In the genomic region with DNA sequence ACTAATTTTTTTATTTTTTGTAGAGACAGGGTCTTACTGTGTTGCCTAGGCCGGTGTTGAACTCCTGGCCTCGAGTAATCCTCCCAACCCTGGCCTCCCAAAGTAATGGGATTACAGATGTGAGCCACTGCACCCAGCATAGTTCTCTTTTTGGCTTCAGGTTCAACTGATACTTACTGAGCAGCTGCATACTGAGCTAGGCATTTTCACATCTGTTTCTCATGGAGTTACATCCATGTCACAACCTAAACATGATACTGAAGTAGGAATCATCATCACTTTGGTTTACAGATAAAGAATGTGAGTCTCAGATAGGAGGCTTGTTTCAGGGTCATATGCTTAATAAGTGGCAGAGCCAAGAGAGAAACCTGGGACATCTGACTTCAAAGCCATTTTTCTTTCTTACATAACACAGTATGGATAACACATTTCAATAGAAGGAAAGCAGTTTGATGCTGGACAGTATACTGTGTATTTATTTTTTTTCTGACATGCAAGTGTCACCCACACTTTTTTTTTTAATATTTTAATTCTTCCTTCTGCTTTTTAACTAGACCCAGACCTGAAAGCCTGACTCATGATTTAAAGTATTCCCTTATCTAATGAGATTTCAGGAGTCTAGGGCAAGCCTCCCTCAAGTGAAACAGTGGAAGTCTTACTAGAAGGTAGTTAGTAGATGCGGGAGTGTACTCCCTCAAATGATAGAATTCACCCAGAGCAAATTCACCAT, we compare ENCODE assay signal across 10 cellular contexts.
A peak's percentile ranks its signal among the peaks of the same experiment; 100 is the strongest.
DNase-seq lines count a peak whose midpoint lies in the region; ATAC-seq and TF ChIP-seq lines count a peak whose summit lies in the region.
"Had no signal": no experiment of that assay in that cellular context is flagged by ENCODE, and none has a peak within 500 bp of the region (broad histone marks: within the 10 kb centered on the region; RNA-seq: fewer than 3 reads in every experiment).

No MANE protein-coding gene starts in this region.

- H3K36me3 Mint-ChIP-seq in activated T-cell treated with anti-CD3 and anti-CD28 coated beads, Interleukin-2, amount 50 U/mL, for 4 hours (ENCODE audit: insufficient read depth), result peaks cover 5% of the 10 kb centered on the region

- no peak overlapping the region for H3K4me3 ChIP-seq in parathyroid adenoma (ENCODE audit: low read depth, low read length)
- H3K4me3 ChIP-seq: dorsolateral prefrontal cortex, skin epidermis had no signal

- H3K4me1 Mint-ChIP-seq in activated T-cell treated with anti-CD3 and anti-CD28 coated beads, Interleukin-2, amount 50 U/mL, for 4 hours (ENCODE audit: low read depth), result peaks cover 3% of the 10 kb centered on the region

- no peak overlapping the region for H3K9ac ChIP-seq in parathyroid adenoma

- H3K4me2 ChIP-seq in parathyroid adenoma (ENCODE audit: low read length), result peak overlapping the region; percentile 35

- no peak for DNase-seq in activated T-cell treated with anti-CD3 and anti-CD28 coated beads, Interleukin-2, amount 50 U/mL, for 4 hours
- no peak for DNase-seq in activated T-cell treated with anti-CD3 and anti-CD28 coated beads for 4 hours
- DNase-seq in NAMALWA (ENCODE audit: low spot score), result peak; percentile 13
- DNase-seq in AG20443 (ENCODE audit: low spot score), result no peak
- DNase-seq in DMS79 (lab: John Stamatoyannopoulos, UW), result no peak
- no peak for DNase-seq in left colon

- ATAC-seq in activated T-cell treated with anti-CD3 and anti-CD28 coated beads, Interleukin-2, amount 50 U/mL, for 4 hours, result peak; percentile 21 to 23
- ATAC-seq in HG02571 (IDR thresholded peaks at IDR 0.05; ENCODE audit: unreplicated experiment) (peak; percentile 16), left colon (no peak)

- no peak overlapping the region for H3K4me3 Mint-ChIP-seq in activated T-cell treated with anti-CD3 and anti-CD28 coated beads, Interleukin-2, amount 50 U/mL, for 4 hours

- H3K4me1 ChIP-seq in parathyroid adenoma, result no peaks in the 10 kb centered on the region

- intact Hi-C loops in left colon (cut with DNase I, micrococcal nuclease), result loop anchor here in 1 of 2 donors (10.0 kb wide), 2 partner anchors 586 to 1016 kb away; no protein-coding TSS in a partner anchor

- no peak overlapping the region for H3K27ac ChIP-seq in parathyroid adenoma
- H3K27ac ChIP-seq: dorsolateral prefrontal cortex, skin epidermis had no signal

- no peaks in the 10 kb centered on the region for H3K79me2 ChIP-seq in parathyroid adenoma

- TF ChIP-seq CTCF in parathyroid adenoma (IDR thresholded peaks at IDR 0.05), result no peak

- no peaks in the 10 kb centered on the region for H3K27me3 Mint-ChIP-seq in activated T-cell treated with anti-CD3 and anti-CD28 coated beads, Interleukin-2, amount 50 U/mL, for 4 hours (ENCODE audit: low read depth)

- no peaks in the 10 kb centered on the region for H3K9me3 Mint-ChIP-seq in activated T-cell treated with anti-CD3 and anti-CD28 coated beads, Interleukin-2, amount 50 U/mL, for 4 hours

- H3K9me3 ChIP-seq in parathyroid adenoma (ENCODE audit: control insufficient read depth, low read length), result no peaks in the 10 kb centered on the region

- H3K36me3 ChIP-seq in parathyroid adenoma (ENCODE audit: control insufficient read depth, insufficient read depth, low read length), result no peaks in the 10 kb centered on the region

- H3K27me3 ChIP-seq in parathyroid adenoma (ENCODE audit: control insufficient read depth, insufficient read depth, low read length), result no peaks in the 10 kb centered on the region
- H3K27me3 ChIP-seq: dorsolateral prefrontal cortex had no signal

- no peak overlapping the region for H2AFZ ChIP-seq in parathyroid adenoma
